ENCODE assay signal across 1 cellular context in the genomic region with DNA sequence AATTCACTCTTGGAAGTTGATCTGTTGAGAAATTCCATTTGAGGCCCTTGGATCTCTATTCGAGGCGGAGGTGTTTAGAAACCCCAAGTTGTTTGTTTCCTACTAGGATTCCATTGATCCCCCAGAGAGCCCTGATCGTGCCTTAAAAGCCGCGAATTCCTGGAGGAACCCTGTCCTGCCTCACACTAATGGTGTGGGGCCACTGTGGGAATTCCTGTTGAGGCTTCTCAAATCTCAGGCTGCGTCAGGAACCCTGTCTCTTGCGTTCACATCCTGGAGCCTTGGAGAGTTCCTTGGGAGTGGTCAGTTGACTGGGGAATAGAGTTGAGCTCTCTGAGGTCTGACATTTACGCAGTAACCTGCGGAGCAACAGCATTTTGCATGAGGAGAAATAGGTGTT.
TF ChIP-seq lines count a peak whose summit lies in the region.

No MANE protein-coding gene starts in this region.

TF ChIP-seq in HepG2, 621 proteins besides CTCF, POLR2A, EP300 and RAD21:
- TF ChIP-seq ZMYM4 (CRISPR knock-in tag; IDR thresholded peaks at IDR 0.05) (no peak), BORCS8-MEF2B (CRISPR knock-in tag; IDR thresholded peaks at IDR 0.05) (no peak), GATA4 (IDR thresholded peaks at IDR 0.05; ENCODE audit: borderline replicate concordance, low read depth) (no peak), ZNF335 (CRISPR knock-in tag; IDR thresholded peaks at IDR 0.05) (no peak), BRCA1 (CRISPR knock-in tag; IDR thresholded peaks at IDR 0.05) (no peak), HMGA1 (CRISPR knock-in tag; conservative IDR thresholded peaks at IDR 0.05) (no peak), SRY (CRISPR knock-in tag; IDR thresholded peaks at IDR 0.05) (no peak), GABPA (IDR thresholded peaks at IDR 0.05; ENCODE audit: low read depth, low read length) (no peak), GABPA (CRISPR knock-in tag; IDR thresholded peaks at IDR 0.05; ENCODE audit: low read depth) (no peak), ATF1 (CRISPR knock-in tag; IDR thresholded peaks at IDR 0.05) (no peak), ZNF383 (CRISPR knock-in tag; IDR thresholded peaks at IDR 0.05; ENCODE audit: borderline replicate concordance) (no peak), ZNF510 (CRISPR knock-in tag; IDR thresholded peaks at IDR 0.05; ENCODE audit: low read depth) (no peak), ZNF737 (CRISPR knock-in tag; IDR thresholded peaks at IDR 0.05; ENCODE audit: borderline replicate concordance) (no peak), ZNF432 (CRISPR knock-in tag; IDR thresholded peaks at IDR 0.05; ENCODE audit: borderline replicate concordance) (no peak), ZNF724P (CRISPR knock-in tag; IDR thresholded peaks at IDR 0.05; ENCODE audit: borderline replicate concordance) (no peak), PHF20 (CRISPR knock-in tag; IDR thresholded peaks at IDR 0.05) (no peak), ZNF33B (CRISPR knock-in tag; IDR thresholded peaks at IDR 0.05) (no peak), XRCC5 (optimal IDR thresholded peaks at IDR 0.05; ENCODE audit: low read length) (no peak)
- TF ChIP-seq, protein P1, sequence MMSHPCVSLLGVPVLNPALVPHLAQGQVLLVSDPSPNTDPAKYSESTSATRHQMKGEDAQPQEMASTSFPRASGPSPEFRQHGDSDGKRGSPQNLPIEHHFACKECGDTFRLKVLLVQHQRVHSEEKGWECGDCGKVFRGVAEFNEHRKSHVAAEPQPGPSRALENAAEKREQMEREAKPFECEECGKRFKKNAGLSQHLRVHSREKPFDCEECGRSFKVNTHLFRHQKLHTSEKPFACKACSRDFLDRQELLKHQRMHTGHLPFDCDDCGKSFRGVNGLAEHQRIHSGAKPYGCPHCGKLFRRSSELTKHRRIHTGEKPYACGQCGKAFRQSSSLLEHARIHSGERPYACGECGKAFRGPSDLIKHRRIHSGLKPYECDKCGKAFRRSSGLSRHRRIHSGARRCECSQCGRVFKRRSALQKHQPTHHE (CRISPR knock-in tag; IDR thresholded peaks at IDR 0.05; ENCODE audit: borderline replicate concordance): no peak
- TF ChIP-seq, protein P2, sequence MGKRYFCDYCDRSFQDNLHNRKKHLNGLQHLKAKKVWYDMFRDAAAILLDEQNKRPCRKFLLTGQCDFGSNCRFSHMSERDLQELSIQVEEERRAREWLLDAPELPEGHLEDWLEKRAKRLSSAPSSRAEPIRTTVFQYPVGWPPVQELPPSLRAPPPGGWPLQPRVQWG (CRISPR knock-in tag; IDR thresholded peaks at IDR 0.05; ENCODE audit: borderline replicate concordance, low read depth): no peak
- TF ChIP-seq, protein P3, sequence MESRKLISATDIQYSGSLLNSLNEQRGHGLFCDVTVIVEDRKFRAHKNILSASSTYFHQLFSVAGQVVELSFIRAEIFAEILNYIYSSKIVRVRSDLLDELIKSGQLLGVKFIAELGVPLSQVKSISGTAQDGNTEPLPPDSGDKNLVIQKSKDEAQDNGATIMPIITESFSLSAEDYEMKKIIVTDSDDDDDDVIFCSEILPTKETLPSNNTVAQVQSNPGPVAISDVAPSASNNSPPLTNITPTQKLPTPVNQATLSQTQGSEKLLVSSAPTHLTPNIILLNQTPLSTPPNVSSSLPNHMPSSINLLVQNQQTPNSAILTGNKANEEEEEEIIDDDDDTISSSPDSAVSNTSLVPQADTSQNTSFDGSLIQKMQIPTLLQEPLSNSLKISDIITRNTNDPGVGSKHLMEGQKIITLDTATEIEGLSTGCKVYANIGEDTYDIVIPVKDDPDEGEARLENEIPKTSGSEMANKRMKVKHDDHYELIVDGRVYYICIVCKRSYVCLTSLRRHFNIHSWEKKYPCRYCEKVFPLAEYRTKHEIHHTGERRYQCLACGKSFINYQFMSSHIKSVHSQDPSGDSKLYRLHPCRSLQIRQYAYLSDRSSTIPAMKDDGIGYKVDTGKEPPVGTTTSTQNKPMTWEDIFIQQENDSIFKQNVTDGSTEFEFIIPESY (CRISPR knock-in tag; IDR thresholded peaks at IDR 0.05): no peak
